In the genomic region with DNA sequence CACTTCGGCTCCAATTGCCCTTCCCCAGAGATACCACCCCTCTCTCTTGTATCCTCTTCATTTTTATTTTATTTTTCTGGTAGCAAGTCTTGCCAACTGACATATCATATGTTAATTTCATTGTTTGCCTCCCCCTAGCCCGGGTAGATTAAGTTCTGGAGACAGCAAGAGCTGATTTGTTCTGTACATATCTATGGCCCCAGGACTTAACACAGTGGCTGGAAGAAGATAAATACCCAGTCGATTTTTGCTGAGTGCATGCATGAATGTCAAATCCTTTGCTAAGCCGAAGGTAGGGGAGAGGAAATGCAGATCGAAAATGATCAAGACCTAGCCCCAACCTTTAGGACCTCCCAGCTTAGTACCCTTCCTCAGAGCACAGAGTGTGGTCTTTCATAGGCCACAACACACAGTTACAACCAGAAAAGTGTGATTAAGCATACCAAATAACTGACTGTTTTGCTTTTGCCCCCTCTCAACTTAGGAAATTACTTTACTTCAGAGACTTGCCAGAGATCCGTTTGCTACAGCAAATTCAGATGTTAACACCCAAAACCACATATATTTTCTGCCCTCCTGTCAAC, we compare ENCODE assay signal across 20 cellular contexts. TPM values are rescaled to one million over a fixed set of nuclear protein-coding genes. Genes with fewer than 3 reads are reported as not detected.
DNase-seq lines count a peak whose midpoint lies in the region; ATAC-seq, FAIRE-seq and TF ChIP-seq lines count a peak whose summit lies in the region.
"Had no signal": no experiment of that assay in that cellular context is flagged by ENCODE, and none has a peak within 500 bp of the region (broad histone marks: within the 10 kb centered on the region; RNA-seq: fewer than 3 reads in every experiment).

No MANE protein-coding gene starts in this region.

- peak overlapping the region; percentile 56 to 77; a peak in 3 of 4 replicates for H3K9ac ChIP-seq in K562 (ENCODE audit: insufficient read depth in 1 of 2, low read depth in 2 of 2, low read length in 2 of 2)

- peak overlapping the region; percentile 67 for H3K27ac ChIP-seq in K562 (ENCODE audit: extremely low read depth, low read depth, low read length)
- H3K27ac ChIP-seq in thyroid gland: peak overlapping the region; percentile 73 to 81 (median 77)
- H3K27ac ChIP-seq in foreskin keratinocyte: no peak overlapping the region
- H3K27ac ChIP-seq: breast epithelium, PC-9, SJCRH30, tibial nerve had no signal

- H3K27me3 Mint-ChIP-seq in natural killer cell (ENCODE audit: low read depth in 2 of 2): no peaks in the 10 kb centered on the region
- H3K27me3 Mint-ChIP-seq: activated B cell treated with CpG ODN at 0.5 μM for 24 hours; stimulated activated memory B cell treated with anti-CD40 and anti-IgM and Interleukin-4, amounts not matched to agents 10 μg/mL and 1 μg/mL and 100 μg/mL, for 72 hours; T-helper 17 cell had no signal

- H3K4me3 ChIP-seq in K562 (no peak overlapping the region), thyroid gland (replicated peaks in 1 of 3) (no peak overlapping the region)
- H3K4me3 ChIP-seq: breast epithelium, PC-9, SJCRH30, tibial nerve had no signal

- TF ChIP-seq POLR2A in K562 (conservative IDR thresholded peaks at IDR 0.05) (no peak), thyroid gland (IDR thresholded peaks at IDR 0.05) (no peak)

- peaks cover 51 to 52% of the 10 kb centered on the region in 2 donors for H3K4me1 Mint-ChIP-seq in natural killer cell

- peaks cover 26 to 43% of the 10 kb centered on the region in 2 experiments; a peak in 4 of 5 replicates for H3K4me1 ChIP-seq in K562 (replicated peaks in 1 of 2; ENCODE audit: control insufficient read depth in 2 of 2, insufficient read depth in 2 of 2, low read length in 2 of 2)
- H3K4me1 ChIP-seq in thyroid gland: peaks cover 24 to 44% of the 10 kb centered on the region in 2 donors
- H3K4me1 ChIP-seq in foreskin keratinocyte: no peaks in the 10 kb centered on the region
- H3K4me1 ChIP-seq: breast epithelium had no signal

- FAIRE-seq in K562 (lab: Jason Lieb, UNC): peak; percentile 54
- FAIRE-seq: GM19239 had no signal

- no peak for TF ChIP-seq EP300 in K562 (IDR thresholded peaks at IDR 0.05; ENCODE audit: low read length)

- H2AFZ ChIP-seq in K562 (ENCODE audit: low read depth, low read length): peak overlapping the region; percentile 91
- H2AFZ ChIP-seq: PC-9 had no signal

- H3K9me3 Mint-ChIP-seq in natural killer cell: no peaks in the 10 kb centered on the region
- H3K9me3 Mint-ChIP-seq: activated T-helper 1 cell treated with anti-CD3 and anti-CD28 coated beads, Interleukin-12 subunit alpha, Interleukin-12 subunit beta, Interleukin-2, Interleukin-4 antibody, amounts not matched to agents 30 ng/mL and 10 ng/mL and 1 ng/mL, durations not matched to agents 14 hours and 24 hours and 36 hours; stimulated activated memory B cell treated with anti-CD40 and anti-IgM and Interleukin-4, amounts not matched to agents 10 μg/mL and 1 μg/mL and 100 μg/mL, for 72 hours had no signal

- peak; percentile 32 for DNase-seq in activated CD8-positive, alpha-beta memory T cell treated with anti-CD3 and anti-CD28 coated beads for 24 hours
- no peak for DNase-seq in activated CD8-positive, alpha-beta memory T cell treated with anti-CD3 and anti-CD28 coated beads, Interleukin-2, amount 50 U/mL, for 48 hours
- DNase-seq in K562 (ENCODE audit: extremely low read depth in 1 of 4, low spot score in 3 of 4): peak in 2 of 4 experiments; percentile 35 to 55
- DNase-seq in natural killer cell: no peak
- DNase-seq in thyroid gland: no peak
- no peak for DNase-seq in foreskin keratinocyte
- DNase-seq in stimulated activated CD4-positive, alpha-beta T cell treated with anti-CD3 and anti-CD28 coated beads, Interleukin-4, amount 100 ng/mL, for 4 hours: no peak
- DNase-seq: activated B cell treated with CpG ODN at 0.5 μM for 24 hours, COR-L47, glutamatergic neuron, NCI-H2081, PC-9, T-helper 17 cell had no signal

- TF ChIP-seq CTCF in K562 (IDR thresholded peaks at IDR 0.05 in 2 of 3, conservative IDR thresholded peaks at IDR 0.05 in 1 of 3; ENCODE audit: insufficient read depth in 2 of 3, low read depth in 1 of 3, low read length in 3 of 3) (no peak), natural killer cell (IDR thresholded peaks at IDR 0.05) (no peak), thyroid gland (IDR thresholded peaks at IDR 0.05) (no peak), foreskin keratinocyte (conservative IDR thresholded peaks at IDR 0.05) (no peak)

- H3K27me3 ChIP-seq in K562 (ENCODE audit: control insufficient read depth in 2 of 2, insufficient read depth in 2 of 2, low read length in 2 of 2) (no peaks in the 10 kb centered on the region), thyroid gland (no peaks in the 10 kb centered on the region), foreskin keratinocyte (no peaks in the 10 kb centered on the region)
- H3K27me3 ChIP-seq: breast epithelium, SJCRH30, tibial nerve had no signal

- no peak for TF ChIP-seq RAD21 in K562 (CRISPR knock-in tag; conservative IDR thresholded peaks at IDR 0.05 in 1 of 2, IDR thresholded peaks at IDR 0.05 in 1 of 2)

- peak overlapping the region; percentile 65 to 77 for H3K27ac Mint-ChIP-seq in natural killer cell
- H3K27ac Mint-ChIP-seq: activated B cell treated with CpG ODN at 0.5 μM for 24 hours; activated T-helper 1 cell treated with anti-CD3 and anti-CD28 coated beads, Interleukin-12 subunit alpha, Interleukin-12 subunit beta, Interleukin-2, Interleukin-4 antibody, amounts not matched to agents 30 ng/mL and 10 ng/mL and 1 ng/mL, durations not matched to agents 14 hours and 24 hours and 36 hours; stimulated activated memory B cell treated with anti-CD40 and anti-IgM and Interleukin-4, amounts not matched to agents 10 μg/mL and 1 μg/mL and 100 μg/mL, for 72 hours; T-helper 17 cell had no signal

- H3K36me3 Mint-ChIP-seq in natural killer cell: no peaks in the 10 kb centered on the region
- H3K36me3 Mint-ChIP-seq: stimulated activated memory B cell treated with anti-CD40 and anti-IgM and Interleukin-4, amounts not matched to agents 10 μg/mL and 1 μg/mL and 100 μg/mL, for 72 hours had no signal

- BruUV-seq in K562 (replicated peaks; lab: Mats Ljungman, UMichigan): TSS peak; percentile 88

- no peaks in the 10 kb centered on the region for H3K79me2 ChIP-seq in K562 (ENCODE audit: control insufficient read depth, insufficient read depth, low read length)

- H4K20me1 ChIP-seq in K562 (replicated peaks; ENCODE audit: control insufficient read depth, insufficient read depth, low read length): no peaks in the 10 kb centered on the region

- H3K9me1 ChIP-seq in K562 (ENCODE audit: control insufficient read depth, insufficient read depth, low read length): no peaks in the 10 kb centered on the region

- WGBS in K562 (ENCODE audit: insufficient coverage, low coverage, missing lambda C conversion rate): 15% methylated on average over 6 of the region's 6 CpGs
- 43% methylated on average over 6 of the region's 6 CpGs for WGBS in thyroid gland, 2 donors

- intact Hi-C loops in K562 (cut with micrococcal nuclease): loop anchor here (5.0 kb wide), 1 partner anchor 83 kb away; no protein-coding TSS in a partner anchor
- intact Hi-C loops in natural killer cell (cut with micrococcal nuclease): no loop called here
- intact Hi-C loops in thyroid gland (cut with DNase I): loop anchor here (10.0 kb wide), 1 partner anchor 50 kb away; no protein-coding TSS in a partner anchor

- no peak overlapping the region for H3K4me3 Mint-ChIP-seq in natural killer cell
- H3K4me3 Mint-ChIP-seq: activated B cell treated with CpG ODN at 0.5 μM for 24 hours; activated T-helper 1 cell treated with anti-CD3 and anti-CD28 coated beads, Interleukin-12 subunit alpha, Interleukin-12 subunit beta, Interleukin-2, Interleukin-4 antibody, amounts not matched to agents 30 ng/mL and 10 ng/mL and 1 ng/mL, durations not matched to agents 14 hours and 24 hours and 36 hours; stimulated activated memory B cell treated with anti-CD40 and anti-IgM and Interleukin-4, amounts not matched to agents 10 μg/mL and 1 μg/mL and 100 μg/mL, for 72 hours; T-helper 17 cell had no signal

- POLR2A ChIA-PET in K562 (lab: Yijun Ruan, JAX): interaction anchor here (1.2 to 1.3 kb wide), 2 partner anchors 11 to 20 kb away, joined by 4 read pairs; no protein-coding TSS in a partner anchor

- in situ Hi-C loops in K562 (cut with MboI): no loop called here

- H3K4me2 ChIP-seq in K562 (ENCODE audit: insufficient read depth, low read length): peak overlapping the region; percentile 67
- H3K4me2 ChIP-seq: PC-9 had no signal

- H3K9me3 ChIP-seq in K562 (replicated peaks; ENCODE audit: control insufficient read depth, insufficient read depth, low read depth, low read length) (no peaks in the 10 kb centered on the region), thyroid gland (no peaks in the 10 kb centered on the region)
- H3K9me3 ChIP-seq: breast epithelium, SJCRH30, tibial nerve had no signal

- peak; percentile 61 for ATAC-seq in K562
- no peak for ATAC-seq in natural killer cell
- ATAC-seq in foreskin keratinocyte: no peak
- no peak for ATAC-seq in HG03045 (IDR thresholded peaks at IDR 0.05; ENCODE audit: unreplicated experiment)
- ATAC-seq: stimulated activated memory B cell treated with anti-CD40 and anti-IgM and Interleukin-4, amounts not matched to agents 10 μg/mL and 1 μg/mL and 100 μg/mL, for 72 hours; T-helper 17 cell had no signal

- H3K36me3 ChIP-seq in K562 (ENCODE audit: control insufficient read depth, insufficient read depth, low read length) (no peaks in the 10 kb centered on the region), thyroid gland (no peaks in the 10 kb centered on the region)
- H3K36me3 ChIP-seq: breast epithelium, SJCRH30, tibial nerve had no signal

- CTCF ChIA-PET in K562 (lab: Yijun Ruan, JAX; ENCODE audit: low intra/inter-chr PET ratio): no interaction called here

RNA-seq across cellular contexts. Expression of a gene that starts 58.7 kb away (rescaled TPM):
- 43.5 and 71.2 TPM in 2 replicates for total RNA-seq in K562 (2011; cell fraction: chromatin; rRNA removed; ENCODE audit: low replicate concordance)
- 24.8 and 33.7 TPM in 2 replicates for total RNA-seq in K562 (2011; cell fraction: nucleolus; rRNA removed)
- 60.1 and 82.7 TPM in 2 replicates for total RNA-seq in K562 (2011; cell fraction: nucleoplasm; rRNA removed)
- total RNA-seq in K562 (2014; rRNA removed) (17.3 and 18.7 TPM in 2 replicates), K562 (2014; rRNA removed; fragmentation: Illumina TruSeq; extraction: Trizol) (21.7 and 24.7 TPM in 2 replicates), K562 (2015; rRNA removed; fragmentation: Illumina TruSeq; extraction: Trizol) (16.4 and 16.5 TPM in 2 replicates), K562 (2021) (42.0 and 47.2 TPM in 2 replicates), natural killer cell (100 to 1,000 TPM; 109 to 114 (median 112) TPM), thyroid gland (10 to 100 TPM; 60.4 to 71.2 (median 64.8) TPM), foreskin keratinocyte (29.1 and 30.1 TPM in 2 replicates)
- polyA plus RNA-seq in K562 (2011; rRNA removed) (19.5 and 20.3 TPM in 2 replicates), K562 (2014; fragmentation: Illumina TruSeq; extraction: Trizol) (34.7 and 35.4 TPM in 2 replicates), K562 (2014; fragmentation: Nextera tagmentation; extraction: Ambion mirVana) (10 to 100 TPM in 1 of 2 experiments, 1 to 10 TPM in 1; 9.9 to 16.8 TPM), K562 (2014; rRNA removed) (18.1 and 20.2 TPM in 2 replicates), foreskin keratinocyte (8.0 and 9.4 TPM in 2 replicates)
- 13.0 and 14.9 TPM in 2 replicates for polyA plus RNA-seq in K562 (2011; cell fraction: cytosol; rRNA removed)
- 28.1 and 33.0 TPM in 2 replicates for polyA plus RNA-seq in K562 (2011; cell fraction: nucleus; rRNA removed)
- polyA plus RNA-seq in K562 (2012): 19.1 and 20.1 TPM in 2 replicates
- 45.2 and 57.9 TPM in 2 replicates for polyA minus RNA-seq in K562 (2011; rRNA and poly(A)+ RNA removed)
- polyA minus RNA-seq in K562 (2011; cell fraction: cytosol; rRNA and poly(A)+ RNA removed): 19.7 and 24.9 TPM in 2 replicates
- 53.9 and 76.0 TPM in 2 replicates for polyA minus RNA-seq in K562 (2011; cell fraction: nucleus; rRNA and poly(A)+ RNA removed)
